20 cellular contexts compared by ENCODE assay signal in genomic region chr10:128151031-128151430, GRCh38. TPM values are rescaled to one million over a fixed set of nuclear protein-coding genes. Genes with fewer than 3 reads are reported as not detected.
DNase-seq lines count a peak whose midpoint lies in the region; ATAC-seq and TF ChIP-seq lines count a peak whose summit lies in the region.
"Had no signal": no experiment of that assay in that cellular context is flagged by ENCODE, and none has a peak within 500 bp of the region (broad histone marks: within the 10 kb centered on the region; RNA-seq: fewer than 3 reads in every experiment).

No MANE protein-coding gene starts in this region.

- intact Hi-C loops in MCF 10A (cut with micrococcal nuclease) (loop anchor here (2.0 kb wide), 2 partner anchors 116 to 244 kb away; partner anchors contain the start of gene PTPRE), breast epithelium (cut with DNase I; ENCODE audit: low total_unique reads) (loop anchor here (5.0 kb wide), 1 partner anchor 1699 kb away; no protein-coding TSS in a partner anchor)
- intact Hi-C loops in activated CD4-positive, alpha-beta memory T cell treated with anti-CD3 and anti-CD28 coated beads for 36 hours (cut with micrococcal nuclease) = loop anchor here (2.0 kb wide), 1 partner anchor 244 kb away; the partner anchor contains the start of gene PTPRE

- H3K27ac ChIP-seq in breast epithelium (no peak overlapping the region), caudate nucleus (ENCODE audit: low read depth, low read length) (no peak overlapping the region)
- H3K27ac ChIP-seq: foreskin keratinocyte, parathyroid adenoma, thyroid gland had no signal

- CTCF ChIA-PET in MCF 10A (lab: Yijun Ruan, JAX) = interaction anchor here (0.6 to 7.4 kb wide), 26 partner anchors 11 to 1971 kb away, joined by 3 to 187 read pairs (median 6); partner anchors contain the start of gene MKI67
- CTCF ChIA-PET in activated CD4-positive, alpha-beta memory T cell treated with anti-CD3 and anti-CD28 coated beads for 36 hours (lab: Charles Lee) = interaction anchor here (0.6 to 4.0 kb wide), 22 partner anchors 13 to 436 kb away, joined by 3 to 20 read pairs (median 4); partner anchors contain the start of genes MKI67 and PTPRE

- H3K27me3 Mint-ChIP-seq in MCF 10A (ENCODE audit: insufficient read depth, unreplicated experiment) (peaks cover 16% of the 10 kb centered on the region), immature natural killer cell (ENCODE audit: low read depth in 3 of 3) (peaks cover 0 to 10% (median 7%) of the 10 kb centered on the region in 3 donors)
- no peaks in the 10 kb centered on the region for H3K27me3 Mint-ChIP-seq in activated CD4-positive, alpha-beta memory T cell treated with anti-CD3 and anti-CD28 coated beads for 36 hours
- H3K27me3 Mint-ChIP-seq in stimulated activated naive CD8-positive, alpha-beta T cell treated with anti-CD3 and anti-CD28 coated beads, Interleukin-15, amount 100 ng/mL, for 72 hours = peaks cover 12% of the 10 kb centered on the region

- H3K4me3 ChIP-seq in breast epithelium = no peak overlapping the region
- H3K4me3 ChIP-seq: thyroid gland had no signal

- H3K9me3 Mint-ChIP-seq in MCF 10A (ENCODE audit: unreplicated experiment) (no peaks in the 10 kb centered on the region), immature natural killer cell (no peaks in the 10 kb centered on the region)
- peaks cover 8% of the 10 kb centered on the region for H3K9me3 Mint-ChIP-seq in activated CD4-positive, alpha-beta memory T cell treated with anti-CD3 and anti-CD28 coated beads for 36 hours
- H3K9me3 Mint-ChIP-seq in stimulated activated naive CD8-positive, alpha-beta T cell treated with anti-CD3 and anti-CD28 coated beads, Interleukin-15, amount 100 ng/mL, for 72 hours = peaks cover 1 to 14% of the 10 kb centered on the region in 2 donors

- no peaks in the 10 kb centered on the region for H3K27me3 ChIP-seq in breast epithelium
- H3K27me3 ChIP-seq: foreskin keratinocyte, thyroid gland had no signal

- no peaks in the 10 kb centered on the region for H3K36me3 ChIP-seq in breast epithelium
- H3K36me3 ChIP-seq: thyroid gland had no signal

- H3K4me1 Mint-ChIP-seq in MCF 10A (ENCODE audit: insufficient read depth, unreplicated experiment) (peaks cover 15% of the 10 kb centered on the region), immature natural killer cell (peaks cover 11 to 14% of the 10 kb centered on the region in 2 donors)
- peaks cover 18% of the 10 kb centered on the region for H3K4me1 Mint-ChIP-seq in activated CD4-positive, alpha-beta memory T cell treated with anti-CD3 and anti-CD28 coated beads for 36 hours (ENCODE audit: low read depth)
- H3K4me1 Mint-ChIP-seq in stimulated activated naive CD8-positive, alpha-beta T cell treated with anti-CD3 and anti-CD28 coated beads, Interleukin-15, amount 100 ng/mL, for 72 hours = peaks cover 30% of the 10 kb centered on the region

- no peaks in the 10 kb centered on the region for H3K4me1 ChIP-seq in breast epithelium
- H3K4me1 ChIP-seq: foreskin keratinocyte, parathyroid adenoma had no signal

- no peak for ATAC-seq in stimulated activated naive CD8-positive, alpha-beta T cell treated with anti-CD3 and anti-CD28 coated beads, Interleukin-15, amount 100 ng/mL, for 72 hours
- no peak for ATAC-seq in HG02938 (IDR thresholded peaks at IDR 0.05; ENCODE audit: unreplicated experiment)
- ATAC-seq: activated CD4-positive, CD25-positive, alpha-beta regulatory T cell treated with anti-CD3 and anti-CD28 coated beads, Interleukin-2, amount 50 U/mL, for 24 hours; left colon had no signal

- POLR2A ChIA-PET in MCF 10A (lab: Yijun Ruan, JAX) = interaction anchor here (0.9 to 1.2 kb wide), 4 partner anchors 19 to 87 kb away, joined by 3 to 5 read pairs (median 4); no protein-coding TSS in a partner anchor
- POLR2A ChIA-PET in activated CD4-positive, alpha-beta memory T cell treated with anti-CD3 and anti-CD28 coated beads for 36 hours (lab: Charles Lee) = interaction anchor here (1.4 kb wide), 1 partner anchor 25 kb away, joined by 3 read pairs; the partner anchor contains the start of gene MKI67

- H3K27ac Mint-ChIP-seq in MCF 10A (ENCODE audit: low read depth, unreplicated experiment) (no peak overlapping the region), immature natural killer cell (peak overlapping the region in 1 of 6 donors; percentile 60)
- H3K27ac Mint-ChIP-seq in activated CD4-positive, alpha-beta memory T cell treated with anti-CD3 and anti-CD28 coated beads for 36 hours = no peak overlapping the region
- H3K27ac Mint-ChIP-seq in stimulated activated naive CD8-positive, alpha-beta T cell treated with anti-CD3 and anti-CD28 coated beads, Interleukin-15, amount 100 ng/mL, for 72 hours = no peak overlapping the region
- H3K27ac Mint-ChIP-seq: activated T-cell treated with anti-CD3 and anti-CD28 coated beads, Interleukin-2, amount 50 U/mL, for 24 hours had no signal

- TF ChIP-seq CTCF in MCF 10A (IDR thresholded peaks at IDR 0.05; ENCODE audit: unreplicated experiment) (no peak), breast epithelium (IDR thresholded peaks at IDR 0.05) (no peak)

- H3K4me3 Mint-ChIP-seq in MCF 10A (ENCODE audit: unreplicated experiment) (peak overlapping the region; percentile 31), immature natural killer cell (peak overlapping the region; percentile 33 to 74 (median 43))
- H3K4me3 Mint-ChIP-seq in activated CD4-positive, alpha-beta memory T cell treated with anti-CD3 and anti-CD28 coated beads for 36 hours = peak overlapping the region; percentile 2
- peak overlapping the region; percentile 22 to 33 for H3K4me3 Mint-ChIP-seq in stimulated activated naive CD8-positive, alpha-beta T cell treated with anti-CD3 and anti-CD28 coated beads, Interleukin-15, amount 100 ng/mL, for 72 hours

- BruUV-seq in MCF 10A (replicated peaks; lab: Mats Ljungman, UMichigan) = no TSS peak

- DNase-seq in MCF 10A (ENCODE audit: unreplicated experiment) (no peak), breast epithelium (ENCODE audit: low spot score in 2 of 2) (no peak), immature natural killer cell (no peak), NCI-H524 (lab: John Stamatoyannopoulos, UW) (no peak), caudate nucleus (lab: John Stamatoyannopoulos, UW) (no peak)
- DNase-seq in activated CD4-positive, alpha-beta memory T cell treated with anti-CD3 and anti-CD28 coated beads for 36 hours = no peak
- DNase-seq in stimulated activated naive CD8-positive, alpha-beta T cell treated with anti-CD3 and anti-CD28 coated beads, Interleukin-15, amount 100 ng/mL, for 72 hours = no peak
- DNase-seq: activated T-cell treated with anti-CD3 and anti-CD28 coated beads, Interleukin-2, amount 50 U/mL, for 24 hours; amygdala; DMS153; foreskin keratinocyte; left colon; NCI-H187; NCI-H524 treated with DMSO at 0.1 percent for 48 hours; SHP77; small intestine; thyroid gland had no signal

- no peaks in the 10 kb centered on the region for H3K9me3 ChIP-seq in breast epithelium
- H3K9me3 ChIP-seq: thyroid gland had no signal

- no peak for TF ChIP-seq POLR2A in breast epithelium (IDR thresholded peaks at IDR 0.05)

- H3K36me3 Mint-ChIP-seq in MCF 10A (ENCODE audit: insufficient read depth, unreplicated experiment) (no peaks in the 10 kb centered on the region), immature natural killer cell (no peaks in the 10 kb centered on the region)
- H3K36me3 Mint-ChIP-seq in activated CD4-positive, alpha-beta memory T cell treated with anti-CD3 and anti-CD28 coated beads for 36 hours = no peaks in the 10 kb centered on the region

RNA-seq across cellular contexts. Expression of gene MKI67, which starts 24.8 kb away (rescaled TPM):
- total RNA-seq in MCF 10A (2022) (40.4 and 81.4 TPM in 2 replicates), breast epithelium (1 to 10 TPM in 1 of 3 donors, under 1 TPM in 2; 0.29 to 6.4 (median 0.33) TPM)
- 100 to 1,000 TPM; 223 to 241 TPM for total RNA-seq in activated CD4-positive, alpha-beta memory T cell treated with anti-CD3 and anti-CD28 coated beads for 36 hours
- polyA plus RNA-seq in immature natural killer cell = 1 to 10 TPM in 1 of 3 donors, under 1 TPM in 1, not detected in 1; 0.10 to 1.2 TPM
